1 cellular context compared by ENCODE assay signal in genomic region chr16:2429037-2429770, GRCh38.
TF ChIP-seq lines count a peak whose summit lies in the region.

A gene with protein sequence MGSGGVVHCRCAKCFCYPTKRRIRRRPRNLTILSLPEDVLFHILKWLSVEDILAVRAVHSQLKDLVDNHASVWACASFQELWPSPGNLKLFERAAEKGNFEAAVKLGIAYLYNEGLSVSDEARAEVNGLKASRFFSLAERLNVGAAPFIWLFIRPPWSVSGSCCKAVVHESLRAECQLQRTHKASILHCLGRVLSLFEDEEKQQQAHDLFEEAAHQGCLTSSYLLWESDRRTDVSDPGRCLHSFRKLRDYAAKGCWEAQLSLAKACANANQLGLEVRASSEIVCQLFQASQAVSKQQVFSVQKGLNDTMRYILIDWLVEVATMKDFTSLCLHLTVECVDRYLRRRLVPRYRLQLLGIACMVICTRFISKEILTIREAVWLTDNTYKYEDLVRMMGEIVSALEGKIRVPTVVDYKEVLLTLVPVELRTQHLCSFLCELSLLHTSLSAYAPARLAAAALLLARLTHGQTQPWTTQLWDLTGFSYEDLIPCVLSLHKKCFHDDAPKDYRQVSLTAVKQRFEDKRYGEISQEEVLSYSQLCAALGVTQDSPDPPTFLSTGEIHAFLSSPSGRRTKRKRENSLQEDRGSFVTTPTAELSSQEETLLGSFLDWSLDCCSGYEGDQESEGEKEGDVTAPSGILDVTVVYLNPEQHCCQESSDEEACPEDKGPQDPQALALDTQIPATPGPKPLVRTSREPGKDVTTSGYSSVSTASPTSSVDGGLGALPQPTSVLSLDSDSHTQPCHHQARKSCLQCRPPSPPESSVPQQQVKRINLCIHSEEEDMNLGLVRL (plus strand): TSS chr16:2429447. CDS start chr16:2429482, 35 bp downstream.

TF ChIP-seq in WTC11, 78 proteins besides CTCF, POLR2A, EP300 and RAD21 (continued from another document and continues in another):
- TF ChIP-seq, protein P1, sequence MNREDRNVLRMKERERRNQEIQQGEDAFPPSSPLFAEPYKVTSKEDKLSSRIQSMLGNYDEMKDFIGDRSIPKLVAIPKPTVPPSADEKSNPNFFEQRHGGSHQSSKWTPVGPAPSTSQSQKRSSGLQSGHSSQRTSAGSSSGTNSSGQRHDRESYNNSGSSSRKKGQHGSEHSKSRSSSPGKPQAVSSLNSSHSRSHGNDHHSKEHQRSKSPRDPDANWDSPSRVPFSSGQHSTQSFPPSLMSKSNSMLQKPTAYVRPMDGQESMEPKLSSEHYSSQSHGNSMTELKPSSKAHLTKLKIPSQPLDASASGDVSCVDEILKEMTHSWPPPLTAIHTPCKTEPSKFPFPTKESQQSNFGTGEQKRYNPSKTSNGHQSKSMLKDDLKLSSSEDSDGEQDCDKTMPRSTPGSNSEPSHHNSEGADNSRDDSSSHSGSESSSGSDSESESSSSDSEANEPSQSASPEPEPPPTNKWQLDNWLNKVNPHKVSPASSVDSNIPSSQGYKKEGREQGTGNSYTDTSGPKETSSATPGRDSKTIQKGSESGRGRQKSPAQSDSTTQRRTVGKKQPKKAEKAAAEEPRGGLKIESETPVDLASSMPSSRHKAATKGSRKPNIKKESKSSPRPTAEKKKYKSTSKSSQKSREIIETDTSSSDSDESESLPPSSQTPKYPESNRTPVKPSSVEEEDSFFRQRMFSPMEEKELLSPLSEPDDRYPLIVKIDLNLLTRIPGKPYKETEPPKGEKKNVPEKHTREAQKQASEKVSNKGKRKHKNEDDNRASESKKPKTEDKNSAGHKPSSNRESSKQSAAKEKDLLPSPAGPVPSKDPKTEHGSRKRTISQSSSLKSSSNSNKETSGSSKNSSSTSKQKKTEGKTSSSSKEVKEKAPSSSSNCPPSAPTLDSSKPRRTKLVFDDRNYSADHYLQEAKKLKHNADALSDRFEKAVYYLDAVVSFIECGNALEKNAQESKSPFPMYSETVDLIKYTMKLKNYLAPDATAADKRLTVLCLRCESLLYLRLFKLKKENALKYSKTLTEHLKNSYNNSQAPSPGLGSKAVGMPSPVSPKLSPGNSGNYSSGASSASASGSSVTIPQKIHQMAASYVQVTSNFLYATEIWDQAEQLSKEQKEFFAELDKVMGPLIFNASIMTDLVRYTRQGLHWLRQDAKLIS (CRISPR knock-in tag; IDR thresholded peaks at IDR 0.05; ENCODE audit: borderline replicate concordance) = no peak; the same call in 1 of the 2 replicates
- TF ChIP-seq, protein P2, sequence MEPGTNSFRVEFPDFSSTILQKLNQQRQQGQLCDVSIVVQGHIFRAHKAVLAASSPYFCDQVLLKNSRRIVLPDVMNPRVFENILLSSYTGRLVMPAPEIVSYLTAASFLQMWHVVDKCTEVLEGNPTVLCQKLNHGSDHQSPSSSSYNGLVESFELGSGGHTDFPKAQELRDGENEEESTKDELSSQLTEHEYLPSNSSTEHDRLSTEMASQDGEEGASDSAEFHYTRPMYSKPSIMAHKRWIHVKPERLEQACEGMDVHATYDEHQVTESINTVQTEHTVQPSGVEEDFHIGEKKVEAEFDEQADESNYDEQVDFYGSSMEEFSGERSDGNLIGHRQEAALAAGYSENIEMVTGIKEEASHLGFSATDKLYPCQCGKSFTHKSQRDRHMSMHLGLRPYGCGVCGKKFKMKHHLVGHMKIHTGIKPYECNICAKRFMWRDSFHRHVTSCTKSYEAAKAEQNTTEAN (CRISPR knock-in tag; IDR thresholded peaks at IDR 0.05) = no peak
- TF ChIP-seq HMGA2 (CRISPR knock-in tag; IDR thresholded peaks at IDR 0.05) (no peak), STAT6 (CRISPR knock-in tag; conservative IDR thresholded peaks at IDR 0.05; ENCODE audit: low read depth) (no peak), ESRRA (CRISPR knock-in tag; IDR thresholded peaks at IDR 0.05; ENCODE audit: borderline replicate concordance) (no peak), EMX1 (CRISPR knock-in tag; IDR thresholded peaks at IDR 0.05) (no peak), FOXK1 (CRISPR knock-in tag; IDR thresholded peaks at IDR 0.05) (peak; percentile 89), ATF1 (CRISPR knock-in tag; IDR thresholded peaks at IDR 0.05) (no peak; the same call in 1 of the 2 replicates), PRRX2 (CRISPR knock-in tag; IDR thresholded peaks at IDR 0.05) (no peak), ARID4B (CRISPR knock-in tag; IDR thresholded peaks at IDR 0.05; ENCODE audit: borderline replicate concordance) (no peak; the same call in 1 of the 2 replicates), ZNF416 (CRISPR knock-in tag; IDR thresholded peaks at IDR 0.05) (no peak), RELA (CRISPR knock-in tag; IDR thresholded peaks at IDR 0.05; ENCODE audit: borderline replicate concordance) (no peak), ZNF138 (CRISPR knock-in tag; conservative IDR thresholded peaks at IDR 0.05) (no peak), TP53 (CRISPR knock-in tag; IDR thresholded peaks at IDR 0.05) (peak; percentile 76; the same call in 1 of the 2 replicates), E2F4 (CRISPR knock-in tag; IDR thresholded peaks at IDR 0.05; ENCODE audit: borderline replicate concordance, low read depth) (0 out of 2 replicates have a peak, but pooled peaks have one; percentile 31), ZNF532 (CRISPR knock-in tag; IDR thresholded peaks at IDR 0.05; ENCODE audit: borderline replicate concordance) (no peak), FOXP4 (CRISPR knock-in tag; IDR thresholded peaks at IDR 0.05) (no peak), OVOL2 (CRISPR knock-in tag; IDR thresholded peaks at IDR 0.05; ENCODE audit: borderline replicate concordance) (no peak), ZNF423 (CRISPR knock-in tag; IDR thresholded peaks at IDR 0.05) (no peak)
- TF ChIP-seq, protein P3, sequence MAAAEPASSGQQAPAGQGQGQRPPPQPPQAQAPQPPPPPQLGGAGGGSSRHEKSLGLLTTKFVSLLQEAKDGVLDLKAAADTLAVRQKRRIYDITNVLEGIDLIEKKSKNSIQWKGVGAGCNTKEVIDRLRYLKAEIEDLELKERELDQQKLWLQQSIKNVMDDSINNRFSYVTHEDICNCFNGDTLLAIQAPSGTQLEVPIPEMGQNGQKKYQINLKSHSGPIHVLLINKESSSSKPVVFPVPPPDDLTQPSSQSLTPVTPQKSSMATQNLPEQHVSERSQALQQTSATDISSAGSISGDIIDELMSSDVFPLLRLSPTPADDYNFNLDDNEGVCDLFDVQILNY (CRISPR knock-in tag; IDR thresholded peaks at IDR 0.05) = peak; percentile 76
- TF ChIP-seq, protein P4, sequence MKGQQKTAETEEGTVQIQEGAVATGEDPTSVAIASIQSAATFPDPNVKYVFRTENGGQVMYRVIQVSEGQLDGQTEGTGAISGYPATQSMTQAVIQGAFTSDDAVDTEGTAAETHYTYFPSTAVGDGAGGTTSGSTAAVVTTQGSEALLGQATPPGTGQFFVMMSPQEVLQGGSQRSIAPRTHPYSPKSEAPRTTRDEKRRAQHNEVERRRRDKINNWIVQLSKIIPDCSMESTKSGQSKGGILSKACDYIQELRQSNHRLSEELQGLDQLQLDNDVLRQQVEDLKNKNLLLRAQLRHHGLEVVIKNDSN (CRISPR knock-in tag; IDR thresholded peaks at IDR 0.05) = peak; percentile 77
- TF ChIP-seq, protein P5, sequence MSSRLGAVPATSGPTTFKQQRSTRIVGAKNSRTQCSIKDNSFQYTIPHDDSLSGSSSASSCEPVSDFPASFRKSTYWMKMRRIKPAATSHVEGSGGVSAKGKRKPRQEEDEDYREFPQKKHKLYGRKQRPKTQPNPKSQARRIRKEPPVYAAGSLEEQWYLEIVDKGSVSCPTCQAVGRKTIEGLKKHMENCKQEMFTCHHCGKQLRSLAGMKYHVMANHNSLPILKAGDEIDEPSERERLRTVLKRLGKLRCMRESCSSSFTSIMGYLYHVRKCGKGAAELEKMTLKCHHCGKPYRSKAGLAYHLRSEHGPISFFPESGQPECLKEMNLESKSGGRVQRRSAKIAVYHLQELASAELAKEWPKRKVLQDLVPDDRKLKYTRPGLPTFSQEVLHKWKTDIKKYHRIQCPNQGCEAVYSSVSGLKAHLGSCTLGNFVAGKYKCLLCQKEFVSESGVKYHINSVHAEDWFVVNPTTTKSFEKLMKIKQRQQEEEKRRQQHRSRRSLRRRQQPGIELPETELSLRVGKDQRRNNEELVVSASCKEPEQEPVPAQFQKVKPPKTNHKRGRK (CRISPR knock-in tag; IDR thresholded peaks at IDR 0.05; ENCODE audit: borderline replicate concordance) = no peak
